18 cellular contexts compared by ENCODE assay signal in genomic region chr1:243939167-243939848, GRCh38.
DNase-seq lines count a peak whose midpoint lies in the region; ATAC-seq, FAIRE-seq and TF ChIP-seq lines count a peak whose summit lies in the region.
"Had no signal": no experiment of that assay in that cellular context is flagged by ENCODE, and none has a peak within 500 bp of the region (broad histone marks: within the 10 kb centered on the region; RNA-seq: fewer than 3 reads in every experiment).

No MANE protein-coding gene starts in this region.

- H3K79me2 ChIP-seq in PC-3 (ENCODE audit: low read length) (no peaks in the 10 kb centered on the region), endothelial cell of umbilical vein (ENCODE audit: control insufficient read depth, insufficient read depth, low read length) (no peaks in the 10 kb centered on the region), Karpas-422 (ENCODE audit: low read length) (no peaks in the 10 kb centered on the region)

- no peak overlapping the region for H3K9ac ChIP-seq in BLaER1 treated with 17β-estradiol and CSF1 and Interleukin-3, amounts not matched to agents 10 nM and 100 nM
- H3K9ac ChIP-seq in PC-3 (ENCODE audit: low read length) (no peak overlapping the region; the same call in 1 of the 2 replicates), endothelial cell of umbilical vein (replicated peaks; ENCODE audit: extremely low read depth, insufficient read depth, low read length) (no peak overlapping the region), Karpas-422 (ENCODE audit: low read length) (no peak overlapping the region)

- H2AFZ ChIP-seq in PC-3 (ENCODE audit: low read length) (peak overlapping the region; percentile 2; the same call in 1 of the 2 replicates), endothelial cell of umbilical vein (ENCODE audit: low read depth, low read length) (peak overlapping the region; percentile 34), Karpas-422 (ENCODE audit: low read length) (no peak overlapping the region)

- ATAC-seq in PC-3 = peak; percentile 86
- ATAC-seq: lower lobe of right lung had no signal

- no peaks in the 10 kb centered on the region for H4K20me1 ChIP-seq in BLaER1 treated with 17β-estradiol and CSF1 and Interleukin-3, amounts not matched to agents 10 nM and 100 nM
- no peaks in the 10 kb centered on the region for H4K20me1 ChIP-seq in PC-3 (ENCODE audit: low read length)
- no peaks in the 10 kb centered on the region for H4K20me1 ChIP-seq in endothelial cell of umbilical vein (replicated peaks; ENCODE audit: control insufficient read depth, extremely low read depth, insufficient read depth, low read length)
- no peaks in the 10 kb centered on the region for H4K20me1 ChIP-seq in Karpas-422 (ENCODE audit: insufficient read depth, low read depth, low read length)

- no peaks in the 10 kb centered on the region for H3F3A ChIP-seq in PC-3 (ENCODE audit: low read length, unreplicated experiment)

- no peak overlapping the region for H3K4me3 ChIP-seq in BLaER1 treated with 17β-estradiol and CSF1 and Interleukin-3, amounts not matched to agents 10 nM and 100 nM
- H3K4me3 ChIP-seq in PC-3 (ENCODE audit: low read length) = no peak overlapping the region
- H3K4me3 ChIP-seq in endothelial cell of umbilical vein (replicated peaks in 1 of 3; ENCODE audit: insufficient read depth in 1 of 3, low read depth in 1 of 3, low read length in 3 of 3) = no peak overlapping the region
- H3K4me3 ChIP-seq in Karpas-422 (ENCODE audit: low read length) = no peak overlapping the region
- H3K4me3 ChIP-seq: lower lobe of right lung, tibial nerve had no signal

- POLR2A ChIA-PET in PC-3 (lab: Charles Lee; ENCODE audit: unreplicated experiment) (no interaction called here), endothelial cell of umbilical vein (lab: Charles Lee) (no interaction called here)

- intact Hi-C loops in PC-3 (cut with micrococcal nuclease) = no loop called here
- intact Hi-C loops in endothelial cell of umbilical vein (cut with micrococcal nuclease) = no loop called here

- dilution Hi-C loops in endothelial cell of umbilical vein (cut with MboI; ENCODE audit: extremely low pct_ligation_motif_present, low sequenced_read_pairs) = no loop called here

- no peaks in the 10 kb centered on the region for H3K36me3 ChIP-seq in BLaER1 treated with 17β-estradiol and CSF1 and Interleukin-3, amounts not matched to agents 10 nM and 100 nM
- no peaks in the 10 kb centered on the region for H3K36me3 ChIP-seq in PC-3 (ENCODE audit: low read depth, low read length)
- H3K36me3 ChIP-seq in endothelial cell of umbilical vein (ENCODE audit: control insufficient read depth in 2 of 2, extremely low read depth in 1 of 2, insufficient read depth in 2 of 2, low read length in 2 of 2) = no peaks in the 10 kb centered on the region
- H3K36me3 ChIP-seq in Karpas-422 (ENCODE audit: insufficient read depth, low read length) = no peaks in the 10 kb centered on the region
- H3K36me3 ChIP-seq: lower lobe of right lung, neutrophil, tibial nerve, WERI-Rb-1 had no signal

- no peaks in the 10 kb centered on the region for H3K9me1 ChIP-seq in endothelial cell of umbilical vein (replicated peaks; ENCODE audit: control insufficient read depth, extremely low read depth, insufficient read depth, low read length)

- peak overlapping the region in 9 of 11 experiments; percentile 11 to 66 (median 31); a peak in 17 of 22 replicates for H3K4me2 ChIP-seq in BLaER1 treated with 17β-estradiol and CSF1 and Interleukin-3, amounts not matched to agents 10 nM and 100 nM
- H3K4me2 ChIP-seq in PC-3 (ENCODE audit: low read length) (no peak overlapping the region), endothelial cell of umbilical vein (ENCODE audit: insufficient read depth, low read length) (peak overlapping the region; percentile 3), Karpas-422 (ENCODE audit: low read depth, low read length, poor library complexity, severe bottlenecking) (no peak overlapping the region)

- TF ChIP-seq POLR2A in endothelial cell of umbilical vein (IDR thresholded peaks at IDR 0.05; ENCODE audit: low read depth, low read length) = no peak

- H3K27me3 ChIP-seq in BLaER1 treated with 17β-estradiol and CSF1 and Interleukin-3, amounts not matched to agents 10 nM and 100 nM = no peaks in the 10 kb centered on the region
- H3K27me3 ChIP-seq in PC-3 (ENCODE audit: low read length) (no peaks in the 10 kb centered on the region), endothelial cell of umbilical vein (ENCODE audit: control insufficient read depth in 2 of 2, insufficient read depth in 2 of 2, low read length in 2 of 2) (no peaks in the 10 kb centered on the region), Karpas-422 (ENCODE audit: low read length) (no peaks in the 10 kb centered on the region)

- TF ChIP-seq CTCF in PC-3 (conservative IDR thresholded peaks at IDR 0.05; ENCODE audit: low read depth, low read length) (no peak), endothelial cell of umbilical vein (IDR thresholded peaks at IDR 0.05; ENCODE audit: extremely low read depth in 1 of 2, insufficient read depth in 1 of 2, low read depth in 1 of 2, low read length in 2 of 2) (no peak)

- FAIRE-seq in endothelial cell of umbilical vein (lab: Jason Lieb, UNC) (peak; percentile 90), HTR-8/SVneo (lab: Jason Lieb, UNC) (no peak)
- FAIRE-seq: endometrium, H54 had no signal

- DNase-seq in GDM1 (lab: John Stamatoyannopoulos, UW) (peak; percentile 44), PC-3 (peak; percentile 69), endothelial cell of umbilical vein (ENCODE audit: low read depth, low spot score) (peak; percentile 47), HTR-8/SVneo (ENCODE audit: insufficient read length, low spot score) (no peak), Karpas-422 (no peak), activated gamma-delta T cell treated with Interleukin-2 at 50 U/mL for 16 hours (no peak), NCI-H1417 treated with DMSO at 0.1 percent for 48 hours (lab: John Stamatoyannopoulos, UW) (no peak)
- DNase-seq: CD8-positive, alpha-beta memory T cell; hippocampal formation; lower lobe of right lung; NCI-H1930; WERI-Rb-1 had no signal

- BruUV-seq in PC-3 (replicated peaks; lab: Mats Ljungman, UMichigan) (no TSS peak), endothelial cell of umbilical vein (replicated peaks; lab: Mats Ljungman, UMichigan) (TSS peak; percentile 99)

- CTCF ChIA-PET in PC-3 (lab: Charles Lee) = no interaction called here
- CTCF ChIA-PET in endothelial cell of umbilical vein (lab: Charles Lee) = interaction anchor here (1.2 to 1.5 kb wide), 3 partner anchors 10 to 595 kb away, joined by 3 to 4 read pairs (median 3); no protein-coding TSS in a partner anchor

- H3K9me3 ChIP-seq in BLaER1 treated with 17β-estradiol and CSF1 and Interleukin-3, amounts not matched to agents 10 nM and 100 nM (replicated peaks in 1 of 11) = peaks cover 5 to 17% (median 11%) of the 10 kb centered on the region in 11 experiments; a peak in 19 of 22 replicates
- H3K9me3 ChIP-seq in PC-3 (ENCODE audit: low read length) = no peaks in the 10 kb centered on the region
- no peaks in the 10 kb centered on the region for H3K9me3 ChIP-seq in endothelial cell of umbilical vein (replicated peaks; ENCODE audit: control insufficient read depth, insufficient read depth, low read length)
- no peaks in the 10 kb centered on the region for H3K9me3 ChIP-seq in Karpas-422 (ENCODE audit: low read length)
- H3K9me3 ChIP-seq: neutrophil had no signal

- H3K9me2 ChIP-seq in PC-3 (replicated peaks; ENCODE audit: low read length) (no peaks in the 10 kb centered on the region), Karpas-422 (replicated peaks; ENCODE audit: insufficient read depth, low read length) (no peaks in the 10 kb centered on the region)

- H3K4me1 ChIP-seq in BLaER1 treated with 17β-estradiol and CSF1 and Interleukin-3, amounts not matched to agents 10 nM and 100 nM = peaks cover 0 to 18% (median 12%) of the 10 kb centered on the region in 10 experiments; a peak in 15 of 20 replicates
- H3K4me1 ChIP-seq in PC-3 (ENCODE audit: insufficient read depth, low read length) = peaks cover 11% of the 10 kb centered on the region
- H3K4me1 ChIP-seq in endothelial cell of umbilical vein (ENCODE audit: control insufficient read depth, extremely low read depth, insufficient read depth, low read length) = peaks cover 20% of the 10 kb centered on the region
- no peaks in the 10 kb centered on the region for H3K4me1 ChIP-seq in Karpas-422 (ENCODE audit: low read length)
- H3K4me1 ChIP-seq: lower lobe of right lung had no signal

- H3K27ac ChIP-seq in BLaER1 treated with 17β-estradiol and CSF1 and Interleukin-3, amounts not matched to agents 10 nM and 100 nM = peak overlapping the region in 5 of 11 experiments; percentile 21 to 66 (median 37); a peak in 7 of 22 replicates
- H3K27ac ChIP-seq in PC-3 (ENCODE audit: low read length) (peak overlapping the region; percentile 38), endothelial cell of umbilical vein (ENCODE audit: insufficient read depth, low read depth, low read length) (peak overlapping the region; percentile 55), Karpas-422 (ENCODE audit: low read length) (no peak overlapping the region)
- H3K27ac ChIP-seq: lower lobe of right lung, neutrophil, RWPE1, tibial nerve, WERI-Rb-1 had no signal

TF ChIP-seq in endothelial cell of umbilical vein, 7 proteins besides CTCF, POLR2A, EP300 and RAD21:
- TF ChIP-seq FOS (IDR thresholded peaks at IDR 0.05; ENCODE audit: borderline replicate concordance, insufficient read depth, low read length) (peak; percentile 65), MAX (IDR thresholded peaks at IDR 0.05; ENCODE audit: insufficient read depth, insufficient read length) (no peak), JUN (IDR thresholded peaks at IDR 0.05; ENCODE audit: borderline replicate concordance, insufficient read depth, insufficient read length, low read depth) (peak; percentile 82), MYC (IDR thresholded peaks at IDR 0.05; ENCODE audit: low read depth, low read length) (peak; percentile 4), GATA2 (IDR thresholded peaks at IDR 0.05; ENCODE audit: insufficient read depth, insufficient read length, low read depth, low read length) (peak; percentile 22), EZH2 (IDR thresholded peaks at IDR 0.05; ENCODE audit: borderline replicate concordance, low read depth, low read length, severe bottlenecking) (no peak), POLR2AphosphoS5 (IDR thresholded peaks at IDR 0.05; ENCODE audit: insufficient read depth, low read depth, low read length) (no peak)

Comparison
In these comparisons a context has a peak if more than half of its experiments do, and no peak if none do; other contexts are left out.
1. H3K4me2 ChIP-seq: peak in BLaER1 treated with 17β-estradiol and CSF1 and Interleukin-3, amounts not matched to agents 10 nM and 100 nM (9 of 11) and endothelial cell of umbilical vein (single experiment); none in PC-3 (single experiment) and Karpas-422 (single experiment).
2. DNase-seq: peak in GDM1 (single experiment), PC-3 (single experiment) and endothelial cell of umbilical vein (single experiment); none in HTR-8/SVneo (single experiment), Karpas-422 (single experiment), activated gamma-delta T cell treated with Interleukin-2 at 50 U/mL for 16 hours (single experiment) and NCI-H1417 treated with DMSO at 0.1 percent for 48 hours (single experiment).